In genomic region chr6:36603222-36604089, GRCh38 we compare ENCODE assay signal across 17 cellular contexts. TPM values are rescaled to one million over a fixed set of nuclear protein-coding genes. Genes with fewer than 3 reads are reported as not detected.
DNase-seq lines count a peak whose midpoint lies in the region; ATAC-seq and TF ChIP-seq lines count a peak whose summit lies in the region.
"Had no signal": no experiment of that assay in that cellular context is flagged by ENCODE, and none has a peak within 500 bp of the region (broad histone marks: within the 10 kb centered on the region; RNA-seq: fewer than 3 reads in every experiment).

No MANE protein-coding gene starts in this region.

- POLR2A ChIA-PET in CD4-positive, alpha-beta memory T cell (lab: Charles Lee; ENCODE audit: partially characterized antibody) = interaction anchor here (0.7 to 12.4 kb wide), 6 partner anchors 9 to 189 kb away, joined by 3 to 214 read pairs (median 5); partner anchors contain the start of gene SRSF3
- POLR2A ChIA-PET in naive thymus-derived CD8-positive, alpha-beta T cell (lab: Charles Lee) = interaction anchor here (0.5 to 13.3 kb wide), 6 partner anchors 8 to 97 kb away, joined by 3 to 353 read pairs (median 6); partner anchors contain the start of genes SRSF3 and STK38

- CTCF ChIA-PET in CD4-positive, alpha-beta memory T cell (lab: Charles Lee; ENCODE audit: partially characterized antibody) = interaction anchor here (0.7 to 2.1 kb wide), 2 partner anchors 11 to 55 kb away, joined by 3 to 8 read pairs; no protein-coding TSS in a partner anchor

- peaks cover 77 to 95% of the 10 kb centered on the region in 2 donors for H3K36me3 Mint-ChIP-seq in CD4-positive, alpha-beta memory T cell
- peaks cover 84% of the 10 kb centered on the region for H3K36me3 Mint-ChIP-seq in activated naive CD8-positive, alpha-beta T cell treated with anti-CD3 and anti-CD28 coated beads for 36 hours
- peaks cover 23 to 97% (median 63%) of the 10 kb centered on the region in 3 donors for H3K36me3 Mint-ChIP-seq in naive thymus-derived CD8-positive, alpha-beta T cell
- peaks cover 50% of the 10 kb centered on the region for H3K36me3 Mint-ChIP-seq in stimulated activated memory B cell treated with anti-CD40 and anti-IgM and Interleukin-4, amounts not matched to agents 10 μg/mL and 1 μg/mL and 100 μg/mL, for 72 hours

- no peaks in the 10 kb centered on the region for H3K27me3 ChIP-seq in CD4-positive, alpha-beta memory T cell (ENCODE audit: insufficient read depth, low read length)
- H3K27me3 ChIP-seq: adrenal gland, spleen, upper lobe of left lung had no signal

- peak; percentile 22 for TF ChIP-seq POLR2A in GM18505 (IDR thresholded peaks at IDR 0.05; ENCODE audit: borderline replicate concordance, extremely low read depth, insufficient read depth, insufficient read length)

- peaks cover 96% of the 10 kb centered on the region for H3K4me1 ChIP-seq in CD4-positive, alpha-beta memory T cell (ENCODE audit: insufficient read depth, low read length)

- intact Hi-C loops in CD4-positive, alpha-beta memory T cell (cut with micrococcal nuclease) = no loop called here

- peaks cover 0 to 7% (median 0%) of the 10 kb centered on the region in 8 donors for H3K9me3 Mint-ChIP-seq in CD4-positive, alpha-beta memory T cell
- no peaks in the 10 kb centered on the region for H3K9me3 Mint-ChIP-seq in activated naive CD8-positive, alpha-beta T cell treated with anti-CD3 and anti-CD28 coated beads for 36 hours
- no peaks in the 10 kb centered on the region for H3K9me3 Mint-ChIP-seq in naive thymus-derived CD8-positive, alpha-beta T cell
- H3K9me3 Mint-ChIP-seq in stimulated activated memory B cell treated with anti-CD40 and anti-IgM and Interleukin-4, amounts not matched to agents 10 μg/mL and 1 μg/mL and 100 μg/mL, for 72 hours = no peaks in the 10 kb centered on the region
- H3K9me3 Mint-ChIP-seq: T-helper 2 cell treated with Interferon-gamma antibody and Interleukin-4, amounts not matched to agents 5 μg/mL and 100 μg/mL, for 36 hours had no signal

- TF ChIP-seq CTCF in coronary artery (IDR thresholded peaks at IDR 0.05) = no peak

- peak overlapping the region; percentile 35 for H3K27ac ChIP-seq in CD4-positive, alpha-beta memory T cell (ENCODE audit: low read depth, low read length)
- no peak overlapping the region for H3K27ac ChIP-seq in coronary artery
- H3K27ac ChIP-seq: adrenal gland, spleen had no signal

- peak overlapping the region in 6 of 7 donors; percentile 31 to 97 (median 72) for H3K27ac Mint-ChIP-seq in CD4-positive, alpha-beta memory T cell
- H3K27ac Mint-ChIP-seq in activated naive CD8-positive, alpha-beta T cell treated with anti-CD3 and anti-CD28 coated beads for 36 hours = peak overlapping the region; percentile 65
- peak overlapping the region in 9 of 10 donors; percentile 17 to 96 (median 53) for H3K27ac Mint-ChIP-seq in naive thymus-derived CD8-positive, alpha-beta T cell
- H3K27ac Mint-ChIP-seq in stimulated activated memory B cell treated with anti-CD40 and anti-IgM and Interleukin-4, amounts not matched to agents 10 μg/mL and 1 μg/mL and 100 μg/mL, for 72 hours = no peak overlapping the region
- H3K27ac Mint-ChIP-seq: T-helper 2 cell treated with Interferon-gamma antibody and Interleukin-4, amounts not matched to agents 5 μg/mL and 100 μg/mL, for 36 hours had no signal

- H3K4me3 ChIP-seq in CD4-positive, alpha-beta memory T cell (ENCODE audit: low read length in 2 of 2) = no peak overlapping the region
- H3K4me3 ChIP-seq in coronary artery = no peak overlapping the region
- H3K4me3 ChIP-seq: adrenal gland, spleen, upper lobe of left lung had no signal

- no peaks in the 10 kb centered on the region for H3K27me3 Mint-ChIP-seq in CD4-positive, alpha-beta memory T cell
- no peaks in the 10 kb centered on the region for H3K27me3 Mint-ChIP-seq in activated naive CD8-positive, alpha-beta T cell treated with anti-CD3 and anti-CD28 coated beads for 36 hours
- no peaks in the 10 kb centered on the region for H3K27me3 Mint-ChIP-seq in naive thymus-derived CD8-positive, alpha-beta T cell
- H3K27me3 Mint-ChIP-seq in stimulated activated memory B cell treated with anti-CD40 and anti-IgM and Interleukin-4, amounts not matched to agents 10 μg/mL and 1 μg/mL and 100 μg/mL, for 72 hours = no peaks in the 10 kb centered on the region

- peaks cover 90% of the 10 kb centered on the region for H3K36me3 ChIP-seq in CD4-positive, alpha-beta memory T cell (ENCODE audit: insufficient read depth, low read length)

- peaks cover 62 to 92% (median 80%) of the 10 kb centered on the region in 4 donors for H3K4me1 Mint-ChIP-seq in CD4-positive, alpha-beta memory T cell
- H3K4me1 Mint-ChIP-seq in activated naive CD8-positive, alpha-beta T cell treated with anti-CD3 and anti-CD28 coated beads for 36 hours = peaks cover 68% of the 10 kb centered on the region
- H3K4me1 Mint-ChIP-seq in naive thymus-derived CD8-positive, alpha-beta T cell = peaks cover 32 to 94% (median 86%) of the 10 kb centered on the region in 4 donors
- H3K4me1 Mint-ChIP-seq in stimulated activated memory B cell treated with anti-CD40 and anti-IgM and Interleukin-4, amounts not matched to agents 10 μg/mL and 1 μg/mL and 100 μg/mL, for 72 hours = peaks cover 61% of the 10 kb centered on the region

- peak overlapping the region in 6 of 8 donors; percentile 2 to 48 (median 19) for H3K4me3 Mint-ChIP-seq in CD4-positive, alpha-beta memory T cell
- H3K4me3 Mint-ChIP-seq in activated naive CD8-positive, alpha-beta T cell treated with anti-CD3 and anti-CD28 coated beads for 36 hours = no peak overlapping the region
- H3K4me3 Mint-ChIP-seq in naive thymus-derived CD8-positive, alpha-beta T cell = peak overlapping the region in 8 of 10 donors; percentile 4 to 60 (median 24)
- no peak overlapping the region for H3K4me3 Mint-ChIP-seq in stimulated activated memory B cell treated with anti-CD40 and anti-IgM and Interleukin-4, amounts not matched to agents 10 μg/mL and 1 μg/mL and 100 μg/mL, for 72 hours

- no peaks in the 10 kb centered on the region for H3K9me3 ChIP-seq in CD4-positive, alpha-beta memory T cell (ENCODE audit: control insufficient read depth in 1 of 2, low read length in 2 of 2)
- H3K9me3 ChIP-seq: adrenal gland, spleen, upper lobe of left lung had no signal

- peak in 1 of 5 donors; percentile 9 for DNase-seq in CD4-positive, alpha-beta memory T cell
- DNase-seq in activated naive CD8-positive, alpha-beta T cell treated with anti-CD3 and anti-CD28 coated beads for 36 hours = no peak
- DNase-seq in naive thymus-derived CD8-positive, alpha-beta T cell = no peak
- no peak for DNase-seq in RKO (ENCODE audit: low spot score)
- no peak for DNase-seq in coronary artery (ENCODE audit: low spot score)
- DNase-seq: activated CD8-positive, alpha-beta memory T cell treated with anti-CD3 and anti-CD28 coated beads, Interleukin-2, amount 50 U/mL, for 48 hours; foreskin fibroblast; NCI-H345; Right ventricle myocardium superior; spleen; stimulated activated naive CD4-positive, alpha-beta T cell had no signal

- ATAC-seq in GM18505 (IDR thresholded peaks at IDR 0.05; ENCODE audit: unreplicated experiment) = no peak
- ATAC-seq in naive thymus-derived CD8-positive, alpha-beta T cell = no peak
- ATAC-seq in stimulated activated memory B cell treated with anti-CD40 and anti-IgM and Interleukin-4, amounts not matched to agents 10 μg/mL and 1 μg/mL and 100 μg/mL, for 72 hours = no peak
- ATAC-seq: activated CD4-positive, CD25-positive, alpha-beta regulatory T cell treated with anti-CD3 and anti-CD28 coated beads, Interleukin-2, amount 50 U/mL, for 24 hours had no signal

RNA-seq across cellular contexts. Expression of gene SRSF3, which starts 9.3 kb away (rescaled TPM):
- total RNA-seq in CD4-positive, alpha-beta memory T cell = 100 to 1,000 TPM; 337 to 350 TPM
- polyA plus RNA-seq in CD4-positive, alpha-beta memory T cell = 100 to 1,000 TPM; 293 to 328 TPM
- total RNA-seq in activated naive CD8-positive, alpha-beta T cell treated with anti-CD3 and anti-CD28 coated beads for 36 hours = 100 to 1,000 TPM; 585 to 589 TPM
- 100 to 1,000 TPM; 357 to 359 TPM for total RNA-seq in naive thymus-derived CD8-positive, alpha-beta T cell
- polyA plus RNA-seq in naive thymus-derived CD8-positive, alpha-beta T cell = 100 to 1,000 TPM; 268 to 375 (median 332) TPM

RNA-seq across cellular contexts. Expression of gene STK38, which starts 56.2 kb away (rescaled TPM):
- 100 to 1,000 TPM; 186 to 190 TPM for total RNA-seq in CD4-positive, alpha-beta memory T cell
- 100 to 1,000 TPM in 1 of 2 donors, 10 to 100 TPM in 1; 54.3 to 124 TPM for polyA plus RNA-seq in CD4-positive, alpha-beta memory T cell
- 10 to 100 TPM; 21.5 to 23.1 TPM for total RNA-seq in activated naive CD8-positive, alpha-beta T cell treated with anti-CD3 and anti-CD28 coated beads for 36 hours
- total RNA-seq in naive thymus-derived CD8-positive, alpha-beta T cell = 100 to 1,000 TPM; 151 to 163 TPM
- 10 to 100 TPM; 46.4 to 79.6 (median 52.8) TPM for polyA plus RNA-seq in naive thymus-derived CD8-positive, alpha-beta T cell

Comparison
In these comparisons a context has a peak if more than half of its experiments do, and no peak if none do; other contexts are left out.
1. H3K4me3 Mint-ChIP-seq: peak in CD4-positive, alpha-beta memory T cell (6 of 8) and naive thymus-derived CD8-positive, alpha-beta T cell (8 of 10); none in activated naive CD8-positive, alpha-beta T cell treated with anti-CD3 and anti-CD28 coated beads for 36 hours (single experiment) and stimulated activated memory B cell treated with anti-CD40 and anti-IgM and Interleukin-4, amounts not matched to agents 10 μg/mL and 1 μg/mL and 100 μg/mL, for 72 hours (single experiment).
2. RNA of gene STK38, which starts 56.2 kb away (total RNA-seq): 186 to 190 TPM in CD4-positive, alpha-beta memory T cell and 151 to 163 TPM in naive thymus-derived CD8-positive, alpha-beta T cell; 21.5 to 23.1 TPM in activated naive CD8-positive, alpha-beta T cell treated with anti-CD3 and anti-CD28 coated beads for 36 hours; every median in the first group is over 4 times any median in the second.